In the genomic region with DNA sequence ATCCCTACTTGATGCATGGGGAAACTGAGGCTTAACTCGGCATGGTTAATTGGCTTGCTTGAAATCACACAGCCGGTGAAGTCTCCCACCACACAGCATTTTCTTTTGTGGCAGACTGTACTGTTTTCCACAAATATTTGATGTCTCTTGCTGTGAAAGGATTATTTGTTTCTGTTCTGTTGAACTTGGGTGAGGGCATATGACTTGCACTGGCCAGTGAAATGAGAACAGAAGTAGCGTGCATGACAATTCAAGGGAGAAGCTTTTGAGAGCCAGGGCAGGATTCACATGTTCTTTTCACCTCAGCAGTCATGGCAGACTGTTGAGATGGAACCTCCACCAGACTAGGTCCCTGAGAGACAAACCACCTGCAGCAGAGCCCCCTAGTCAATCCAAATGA, we compare ENCODE assay signal across 18 cellular contexts.
"Had no signal": no experiment of that assay in that cellular context is flagged by ENCODE, and none has a peak within 500 bp of the region (broad histone marks: within the 10 kb centered on the region; RNA-seq: fewer than 3 reads in every experiment).

No MANE protein-coding gene starts in this region.

- H3K27me3 Mint-ChIP-seq: effector memory CD8-positive, alpha-beta T cell had no signal

- H3K4me3 Mint-ChIP-seq: effector memory CD8-positive, alpha-beta T cell; immature natural killer cell; neural progenitor cell; stimulated activated effector memory CD8-positive, alpha-beta T cell treated with anti-CD3 and anti-CD28 coated beads, Interleukin-12 subunit alpha, Interleukin-12 subunit beta, amount 100 ng/mL, for 72 hours had no signal

- H3K9ac ChIP-seq: neural progenitor cell, parathyroid adenoma had no signal

- DNase-seq: activated CD4-positive, alpha-beta T cell treated with anti-CD3 and anti-CD28 coated beads, Interleukin-2, amount 50 U/mL, for 4 hours; activated naive CD4-positive, alpha-beta T cell treated with anti-CD3 and anti-CD28 coated beads, Interleukin-2, amount 50 U/mL, for 16 hours; activated T-cell treated with anti-CD3 and anti-CD28 coated beads for 4 hours; central memory CD4-positive, alpha-beta T cell; effector memory CD8-positive, alpha-beta T cell; heart left ventricle; immature natural killer cell; retina; T-helper 1 cell; T1000; thyroid gland had no signal

- H3K27me3 ChIP-seq: heart left ventricle, neural progenitor cell, thyroid gland had no signal

- H3K9me3 Mint-ChIP-seq: effector memory CD8-positive, alpha-beta T cell; immature natural killer cell; stimulated activated effector memory CD8-positive, alpha-beta T cell treated with anti-CD3 and anti-CD28 coated beads, Interleukin-12 subunit alpha, Interleukin-12 subunit beta, amount 100 ng/mL, for 72 hours had no signal

- ATAC-seq: activated CD4-positive, CD25-positive, alpha-beta regulatory T cell treated with anti-CD3 and anti-CD28 coated beads, Interleukin-2, amount 50 U/mL, for 24 hours; effector memory CD8-positive, alpha-beta T cell; heart left ventricle; stimulated activated effector memory CD8-positive, alpha-beta T cell treated with anti-CD3 and anti-CD28 coated beads, Interleukin-12 subunit alpha, Interleukin-12 subunit beta, amount 100 ng/mL, for 72 hours had no signal

- H2AFZ ChIP-seq: neural progenitor cell, parathyroid adenoma had no signal

- H3K36me3 ChIP-seq: heart left ventricle, neural progenitor cell, thyroid gland had no signal

- FAIRE-seq: frontal cortex had no signal

- H3K9me3 ChIP-seq: heart left ventricle, thyroid gland had no signal

- H3K27ac Mint-ChIP-seq: activated T-helper 2 cell treated with anti-CD3 and anti-CD28 coated beads, Interferon-gamma antibody, Interleukin-2, Interleukin-4, amounts not matched to agents 10 μg/mL and 5 μg/mL and 100 μg/mL, durations not matched to agents 14 hours and 24 hours and 36 hours; effector memory CD8-positive, alpha-beta T cell; neural progenitor cell; stimulated activated effector memory CD8-positive, alpha-beta T cell treated with anti-CD3 and anti-CD28 coated beads, Interleukin-12 subunit alpha, Interleukin-12 subunit beta, amount 100 ng/mL, for 72 hours had no signal

- H3K79me2 ChIP-seq: parathyroid adenoma had no signal

- H3K4me1 ChIP-seq: neural progenitor cell, parathyroid adenoma had no signal

- H3K27ac ChIP-seq: coronary artery, neural progenitor cell, parathyroid adenoma, thyroid gland had no signal

- H3K4me3 ChIP-seq: coronary artery, heart left ventricle, neural progenitor cell, thyroid gland had no signal

- H3K4me2 ChIP-seq: neural progenitor cell had no signal

- H3K36me3 Mint-ChIP-seq: immature natural killer cell; stimulated activated effector memory CD8-positive, alpha-beta T cell treated with anti-CD3 and anti-CD28 coated beads, Interleukin-12 subunit alpha, Interleukin-12 subunit beta, amount 100 ng/mL, for 72 hours had no signal
